In genomic region chr16:3752984-3753383, GRCh38 we compare ENCODE assay signal across 1 cellular context.
TF ChIP-seq lines count a peak whose summit lies in the region.

No MANE protein-coding gene starts in this region.

TF ChIP-seq in GM23338, 12 proteins besides CTCF, POLR2A, EP300 and RAD21 (continued from another document):
- TF ChIP-seq, protein P1, sequence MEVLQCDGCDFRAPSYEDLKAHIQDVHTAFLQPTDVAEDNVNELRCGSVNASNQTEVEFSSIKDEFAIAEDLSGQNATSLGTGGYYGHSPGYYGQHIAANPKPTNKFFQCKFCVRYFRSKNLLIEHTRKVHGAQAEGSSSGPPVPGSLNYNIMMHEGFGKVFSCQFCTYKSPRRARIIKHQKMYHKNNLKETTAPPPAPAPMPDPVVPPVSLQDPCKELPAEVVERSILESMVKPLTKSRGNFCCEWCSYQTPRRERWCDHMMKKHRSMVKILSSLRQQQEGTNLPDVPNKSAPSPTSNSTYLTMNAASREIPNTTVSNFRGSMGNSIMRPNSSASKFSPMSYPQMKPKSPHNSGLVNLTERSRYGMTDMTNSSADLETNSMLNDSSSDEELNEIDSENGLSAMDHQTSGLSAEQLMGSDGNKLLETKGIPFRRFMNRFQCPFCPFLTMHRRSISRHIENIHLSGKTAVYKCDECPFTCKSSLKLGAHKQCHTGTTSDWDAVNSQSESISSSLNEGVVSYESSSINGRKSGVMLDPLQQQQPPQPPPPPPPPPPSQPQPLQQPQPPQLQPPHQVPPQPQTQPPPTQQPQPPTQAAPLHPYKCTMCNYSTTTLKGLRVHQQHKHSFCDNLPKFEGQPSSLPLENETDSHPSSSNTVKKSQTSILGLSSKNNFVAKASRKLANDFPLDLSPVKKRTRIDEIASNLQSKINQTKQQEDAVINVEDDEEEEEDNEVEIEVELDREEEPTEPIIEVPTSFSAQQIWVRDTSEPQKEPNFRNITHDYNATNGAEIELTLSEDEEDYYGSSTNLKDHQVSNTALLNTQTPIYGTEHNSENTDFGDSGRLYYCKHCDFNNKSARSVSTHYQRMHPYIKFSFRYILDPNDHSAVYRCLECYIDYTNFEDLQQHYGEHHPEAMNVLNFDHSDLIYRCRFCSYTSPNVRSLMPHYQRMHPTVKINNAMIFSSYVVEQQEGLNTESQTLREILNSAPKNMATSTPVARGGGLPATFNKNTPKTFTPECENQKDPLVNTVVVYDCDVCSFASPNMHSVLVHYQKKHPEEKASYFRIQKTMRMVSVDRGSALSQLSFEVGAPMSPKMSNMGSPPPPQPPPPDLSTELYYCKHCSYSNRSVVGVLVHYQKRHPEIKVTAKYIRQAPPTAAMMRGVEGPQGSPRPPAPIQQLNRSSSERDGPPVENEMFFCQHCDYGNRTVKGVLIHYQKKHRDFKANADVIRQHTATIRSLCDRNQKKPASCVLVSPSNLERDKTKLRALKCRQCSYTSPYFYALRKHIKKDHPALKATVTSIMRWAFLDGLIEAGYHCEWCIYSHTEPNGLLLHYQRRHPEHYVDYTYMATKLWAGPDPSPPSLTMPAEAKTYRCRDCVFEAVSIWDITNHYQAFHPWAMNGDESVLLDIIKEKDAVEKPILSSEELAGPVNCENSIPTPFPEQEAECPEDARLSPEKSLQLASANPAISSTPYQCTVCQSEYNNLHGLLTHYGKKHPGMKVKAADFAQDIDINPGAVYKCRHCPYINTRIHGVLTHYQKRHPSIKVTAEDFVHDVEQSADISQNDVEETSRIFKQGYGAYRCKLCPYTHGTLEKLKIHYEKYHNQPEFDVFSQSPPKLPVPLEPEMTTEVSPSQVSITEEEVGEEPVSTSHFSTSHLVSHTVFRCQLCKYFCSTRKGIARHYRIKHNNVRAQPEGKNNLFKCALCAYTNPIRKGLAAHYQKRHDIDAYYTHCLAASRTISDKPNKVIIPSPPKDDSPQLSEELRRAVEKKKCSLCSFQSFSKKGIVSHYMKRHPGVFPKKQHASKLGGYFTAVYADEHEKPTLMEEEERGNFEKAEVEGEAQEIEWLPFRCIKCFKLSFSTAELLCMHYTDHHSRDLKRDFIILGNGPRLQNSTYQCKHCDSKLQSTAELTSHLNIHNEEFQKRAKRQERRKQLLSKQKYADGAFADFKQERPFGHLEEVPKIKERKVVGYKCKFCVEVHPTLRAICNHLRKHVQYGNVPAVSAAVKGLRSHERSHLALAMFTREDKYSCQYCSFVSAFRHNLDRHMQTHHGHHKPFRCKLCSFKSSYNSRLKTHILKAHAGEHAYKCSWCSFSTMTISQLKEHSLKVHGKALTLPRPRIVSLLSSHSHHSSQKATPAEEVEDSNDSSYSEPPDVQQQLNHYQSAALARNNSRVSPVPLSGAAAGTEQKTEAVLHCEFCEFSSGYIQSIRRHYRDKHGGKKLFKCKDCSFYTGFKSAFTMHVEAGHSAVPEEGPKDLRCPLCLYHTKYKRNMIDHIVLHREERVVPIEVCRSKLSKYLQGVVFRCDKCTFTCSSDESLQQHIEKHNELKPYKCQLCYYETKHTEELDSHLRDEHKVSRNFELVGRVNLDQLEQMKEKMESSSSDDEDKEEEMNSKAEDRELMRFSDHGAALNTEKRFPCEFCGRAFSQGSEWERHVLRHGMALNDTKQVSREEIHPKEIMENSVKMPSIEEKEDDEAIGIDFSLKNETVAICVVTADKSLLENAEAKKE (CRISPR knock-in tag; IDR thresholded peaks at IDR 0.05) = no peak
